ENCODE assay signal across 16 cellular contexts in the genomic region with DNA sequence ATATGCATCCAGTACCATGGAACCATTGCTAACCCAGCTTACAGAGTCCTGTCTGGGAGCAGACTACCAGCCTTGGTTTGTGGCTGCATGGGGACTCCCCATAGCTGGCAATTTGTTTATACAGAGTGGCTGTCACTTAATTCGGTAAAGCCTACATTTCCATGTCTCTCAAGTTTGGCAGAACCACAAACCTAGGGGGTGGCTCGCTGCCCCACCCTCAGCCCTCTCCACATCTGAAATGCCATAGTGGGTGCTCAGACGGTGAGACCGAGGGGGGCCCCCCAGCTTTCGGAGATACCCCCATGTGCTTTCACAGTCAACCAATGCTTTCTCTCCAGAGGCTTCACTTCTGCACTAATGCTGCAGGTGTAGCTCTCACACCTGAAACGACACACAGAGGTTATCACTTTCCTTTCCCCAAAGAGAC.
DNase-seq lines count a peak whose midpoint lies in the region; ATAC-seq and TF ChIP-seq lines count a peak whose summit lies in the region.
"Had no signal": no experiment of that assay in that cellular context is flagged by ENCODE, and none has a peak within 500 bp of the region (broad histone marks: within the 10 kb centered on the region; RNA-seq: fewer than 3 reads in every experiment).

No MANE protein-coding gene starts in this region.

- TF ChIP-seq POLR2A in right lobe of liver (IDR thresholded peaks at IDR 0.05) = no peak

- no CpG with 5 or more reads among the region's 6 CpGs for WGBS in right lobe of liver (ENCODE audit: insufficient coverage, low coverage, low lambda C conversion rate, missing lambda C conversion rate)

- H3K4me3 ChIP-seq in GM12864 (ENCODE audit: low read depth, low read length) (no peak overlapping the region), mucosa of descending colon (no peak overlapping the region), right lobe of liver (no peak overlapping the region), HAP-1 (no peak overlapping the region)
- H3K4me3 ChIP-seq: gastroesophageal sphincter, GM23338 had no signal

- H3K9me3 Mint-ChIP-seq in activated B cell treated with CpG ODN at 0.5 μM for 24 hours = no peaks in the 10 kb centered on the region
- H3K9me3 Mint-ChIP-seq: GM23338 had no signal

- in situ Hi-C loops in HAP-1 (cut with MboI; ENCODE audit: low sequenced_read_pairs) = no loop called here

- intact Hi-C loops in activated B cell treated with CpG ODN at 0.5 μM for 24 hours (cut with micrococcal nuclease) (loop anchor here (2.0 kb wide), 1 partner anchor 268 kb away; no protein-coding TSS in a partner anchor), mucosa of descending colon (cut with DNase I, micrococcal nuclease) (no loop called here), right lobe of liver (cut with DNase I) (no loop called here)

- no peaks in the 10 kb centered on the region for H3K36me3 Mint-ChIP-seq in activated B cell treated with CpG ODN at 0.5 μM for 24 hours (ENCODE audit: low read depth)

- no peak overlapping the region for H3K4me3 Mint-ChIP-seq in activated B cell treated with CpG ODN at 0.5 μM for 24 hours
- H3K4me3 Mint-ChIP-seq: GM23338 had no signal

- no peak overlapping the region for H3K27ac Mint-ChIP-seq in activated B cell treated with CpG ODN at 0.5 μM for 24 hours
- H3K27ac Mint-ChIP-seq: GM23338 had no signal

- H3K4me1 ChIP-seq in mucosa of descending colon (ENCODE audit: low read depth) (no peaks in the 10 kb centered on the region), right lobe of liver (no peaks in the 10 kb centered on the region), HAP-1 (no peaks in the 10 kb centered on the region)
- H3K4me1 ChIP-seq: gastroesophageal sphincter had no signal

- ATAC-seq in GM21447 (IDR thresholded peaks at IDR 0.05; ENCODE audit: unreplicated experiment) = peak; percentile 61
- peak; percentile 60 for ATAC-seq in activated B cell treated with CpG ODN at 0.5 μM for 24 hours (ENCODE audit: low read depth)
- ATAC-seq in mucosa of descending colon = peak; percentile 18
- no peak for ATAC-seq in right lobe of liver
- no peak for ATAC-seq in GM21381 (IDR thresholded peaks at IDR 0.05; ENCODE audit: unreplicated experiment)
- ATAC-seq in omental fat pad (ENCODE audit: low FRiP score) = no peak
- ATAC-seq: gastroesophageal sphincter, GM23338 had no signal

- POLR2A ChIA-PET in activated B cell treated with CpG ODN at 0.5 μM for 24 hours (lab: Charles Lee) = interaction anchor here (0.7 kb wide), 1 partner anchor 220 kb away, joined by 6 read pairs; no protein-coding TSS in a partner anchor

- no peak for DNase-seq in GM12864 (ENCODE audit: low read depth)
- DNase-seq in activated B cell treated with CpG ODN at 0.5 μM for 24 hours = no peak
- no peak for DNase-seq in mucosa of descending colon
- no peak for DNase-seq in right lobe of liver
- no peak for DNase-seq in HAP-1 (ENCODE audit: low spot score in 2 of 2)
- no peak for DNase-seq in omental fat pad (ENCODE audit: low spot score)
- DNase-seq: effector CD4-positive, alpha-beta T cell; islet precursor cell; NCI-H1048; NCI-H524 treated with DMSO at 0.1 percent for 48 hours; SHP77; stimulated activated CD4-positive, alpha-beta T cell treated with anti-CD3 and anti-CD28 coated beads, Interleukin-2, amount 100 ng/mL, for 24 hours had no signal

- H3K9me3 ChIP-seq in mucosa of descending colon = no peaks in the 10 kb centered on the region
- no peaks in the 10 kb centered on the region for H3K9me3 ChIP-seq in right lobe of liver
- H3K9me3 ChIP-seq in HAP-1 = no peaks in the 10 kb centered on the region
- H3K9me3 ChIP-seq: gastroesophageal sphincter had no signal

- no peaks in the 10 kb centered on the region for H3K27me3 ChIP-seq in right lobe of liver
- no peaks in the 10 kb centered on the region for H3K27me3 ChIP-seq in HAP-1 (ENCODE audit: low read depth)
- H3K27me3 ChIP-seq: gastroesophageal sphincter had no signal

- H3K36me3 ChIP-seq in mucosa of descending colon (ENCODE audit: low read depth) (no peaks in the 10 kb centered on the region), right lobe of liver (no peaks in the 10 kb centered on the region), HAP-1 (replicated peaks) (no peaks in the 10 kb centered on the region)
- H3K36me3 ChIP-seq: gastroesophageal sphincter had no signal

- no peak overlapping the region for H3K27ac ChIP-seq in right lobe of liver
- H3K27ac ChIP-seq: gastroesophageal sphincter had no signal

- H3K4me1 Mint-ChIP-seq in activated B cell treated with CpG ODN at 0.5 μM for 24 hours = peaks cover 9% of the 10 kb centered on the region

- peak; percentile 59 for TF ChIP-seq CTCF in GM12864 (IDR thresholded peaks at IDR 0.05; ENCODE audit: low read depth, low read length, missing control alignments)
- TF ChIP-seq CTCF in activated B cell treated with CpG ODN at 0.5 μM for 24 hours (IDR thresholded peaks at IDR 0.05) = no peak
- no peak for TF ChIP-seq CTCF in mucosa of descending colon (IDR thresholded peaks at IDR 0.05)
- no peak for TF ChIP-seq CTCF in right lobe of liver (IDR thresholded peaks at IDR 0.05)
- TF ChIP-seq CTCF in omental fat pad (IDR thresholded peaks at IDR 0.05) = no peak

- CTCF ChIA-PET in activated B cell treated with CpG ODN at 0.5 μM for 24 hours (lab: Charles Lee) = no interaction called here

- H3K27me3 Mint-ChIP-seq in activated B cell treated with CpG ODN at 0.5 μM for 24 hours = no peaks in the 10 kb centered on the region

Comparison
In these comparisons a context has a peak if more than half of its experiments do, and no peak if none do; other contexts are left out.
1. ATAC-seq: peak in GM21447 (single experiment), activated B cell treated with CpG ODN at 0.5 μM for 24 hours (single experiment) and mucosa of descending colon (single experiment); none in right lobe of liver (0 of 4), GM21381 (single experiment) and omental fat pad (single experiment).